8 cellular contexts compared by ENCODE assay signal in genomic region chr6:33008944-33009861, GRCh38. TPM values are rescaled to one million over a fixed set of nuclear protein-coding genes. Genes with fewer than 3 reads are reported as not detected.
DNase-seq lines count a peak whose midpoint lies in the region; ATAC-seq, FAIRE-seq and TF ChIP-seq lines count a peak whose summit lies in the region.

Gene HLA-DOA (minus strand): TSS chr6:33009591.

- peak within 1 kb of the TSS; percentile 60 to 91 (median 82) for H3K4me3 Mint-ChIP-seq in CD4-positive, CD25-positive, alpha-beta regulatory T cell
- H3K4me3 Mint-ChIP-seq in nephron progenitor cell: peak within 1 kb of the TSS; percentile 83

- no peaks in the 10 kb centered on the region for H3K9me3 ChIP-seq in CD4-positive, CD25-positive, alpha-beta regulatory T cell (ENCODE audit: control insufficient read depth in 2 of 2, low read length in 2 of 2)
- H3K9me3 ChIP-seq in H1 (ENCODE audit: insufficient read depth in 2 of 2, low read depth in 1 of 2, low read length in 1 of 2): no peaks in the 10 kb centered on the region

- H3K36me3 Mint-ChIP-seq in CD4-positive, CD25-positive, alpha-beta regulatory T cell: no peaks in the 10 kb centered on the region
- H3K36me3 Mint-ChIP-seq in nephron progenitor cell (ENCODE audit: low read depth): no peaks in the 10 kb centered on the region

- H3K56ac ChIP-seq in H1 (replicated peaks; ENCODE audit: insufficient read length, low read depth, low read length): no peak within 1 kb of the TSS

- H2BK20ac ChIP-seq in H1 (ENCODE audit: low read length): 0 out of 2 replicates have a peak within 1 kb of the TSS, but pooled peaks have one; percentile 62

- peak within 1 kb of the TSS; percentile 61; the same call in 1 of the 2 replicates for H2BK5ac ChIP-seq in H1 (ENCODE audit: low read depth, low read length)

- peaks cover 4% of the 10 kb centered on the region; the same call in 1 of the 2 replicates for H3K23me2 ChIP-seq in H1 (ENCODE audit: low read depth, low read length)

- H3K4me1 Mint-ChIP-seq in CD4-positive, CD25-positive, alpha-beta regulatory T cell: peaks cover 0 to 16% (median 10%) of the 10 kb centered on the region in 4 donors
- H3K4me1 Mint-ChIP-seq in nephron progenitor cell: peaks cover 19% of the 10 kb centered on the region

- POLR2A ChIA-PET in H1 (lab: Charles Lee; ENCODE audit: partially characterized antibody): interaction anchor here (1.2 to 4.4 kb wide), 9 partner anchors 9 to 111 kb away, joined by 4 to 26 read pairs (median 6); no protein-coding TSS in a partner anchor

- H3K79me2 ChIP-seq in H1 (ENCODE audit: control insufficient read depth in 1 of 2, insufficient read depth in 2 of 2, low read length in 2 of 2): no peaks in the 10 kb centered on the region

- no peaks in the 10 kb centered on the region for H4K20me1 ChIP-seq in H1 (replicated peaks in 1 of 2; ENCODE audit: control insufficient read depth in 1 of 2, insufficient read depth in 2 of 2, low read length in 2 of 2)

- H2BK12ac ChIP-seq in H1 (ENCODE audit: low read depth, low read length): peak within 1 kb of the TSS; percentile 89

- peak; percentile 97 for FAIRE-seq in H1 (lab: Jason Lieb, UNC)

- H2BK120ac ChIP-seq in H1 (replicated peaks; ENCODE audit: low read depth, low read length): no peak within 1 kb of the TSS

- H4K8ac ChIP-seq in H1 (ENCODE audit: extremely low read depth, insufficient read depth, low read length): peak within 1 kb of the TSS; percentile 77; the same call in 1 of the 2 replicates

- H3K9me3 Mint-ChIP-seq in CD4-positive, CD25-positive, alpha-beta regulatory T cell: no peaks in the 10 kb centered on the region
- no peaks in the 10 kb centered on the region for H3K9me3 Mint-ChIP-seq in nephron progenitor cell

- H4K91ac ChIP-seq in H1 (replicated peaks; ENCODE audit: insufficient read length, low read length): peak within 1 kb of the TSS; percentile 20

- 27% methylated on average over 22 of the region's 24 CpGs; no CpG with 5 or more reads in 1 of the 2 experiments for WGBS in H1 (ENCODE audit: extremely low coverage in 1 of 2, insufficient coverage in 1 of 2, insufficient read length in 1 of 2, insufficient replicate concordance in 2 of 2, low coverage in 1 of 2, low lambda C conversion rate in 2 of 2, missing lambda C conversion rate in 1 of 2), 2 experiments

- no peak for TF ChIP-seq RAD21 in H1 (IDR thresholded peaks at IDR 0.05 in 1 of 2, conservative IDR thresholded peaks at IDR 0.05 in 1 of 2; ENCODE audit: low read depth in 2 of 2, low read length in 2 of 2)

- peak within 1 kb of the TSS; percentile 62 to 92 (median 77) for H3K27ac Mint-ChIP-seq in CD4-positive, CD25-positive, alpha-beta regulatory T cell
- peak within 1 kb of the TSS; percentile 12 for H3K27ac Mint-ChIP-seq in nephron progenitor cell

- TF ChIP-seq POLR2A in H1 (IDR thresholded peaks at IDR 0.05; ENCODE audit: control extremely low read depth in 1 of 2, low read depth in 2 of 2, low read length in 2 of 2): peak in 1 of 2 experiments; percentile 71; a peak in 2 of 3 replicates

- peaks cover 14% of the 10 kb centered on the region for H3K27me3 Mint-ChIP-seq in CD4-positive, CD25-positive, alpha-beta regulatory T cell
- H3K27me3 Mint-ChIP-seq in nephron progenitor cell (ENCODE audit: low read depth, poor library complexity): peaks cover 40% of the 10 kb centered on the region

- H3K79me1 ChIP-seq in H1 (ENCODE audit: low read depth, low read length): peaks cover 2% of the 10 kb centered on the region

- peak; percentile 41 to 82 (median 65) for DNase-seq in CD4-positive, CD25-positive, alpha-beta regulatory T cell
- peak; percentile 51 for DNase-seq in activated CD4-positive, alpha-beta T cell treated with anti-CD3 and anti-CD28 coated beads for 48 hours
- peak; percentile 69 to 77 for DNase-seq in H1 (ENCODE audit: low read depth in 1 of 2, low spot score in 2 of 2)
- DNase-seq in nephron progenitor cell: peak; percentile 56
- no peak for DNase-seq in NCI-H226
- no peak for DNase-seq in NCI-H1436 (lab: John Stamatoyannopoulos, UW)

- no peak for TF ChIP-seq CTCF in H1 (IDR thresholded peaks at IDR 0.05; ENCODE audit: control extremely low read depth in 1 of 3, insufficient read depth in 1 of 3, low read depth in 1 of 3, low read length in 3 of 3)
- TF ChIP-seq CTCF in nephron progenitor cell (IDR thresholded peaks at IDR 0.05): no peak

- peak within 1 kb of the TSS; percentile 82 to 92 for H3K4me2 ChIP-seq in H1 (ENCODE audit: insufficient read depth in 1 of 2, low read depth in 2 of 2, low read length in 2 of 2)

- H3K23ac ChIP-seq in H1 (ENCODE audit: insufficient read length): no peak within 1 kb of the TSS

- H3K27ac ChIP-seq in CD4-positive, CD25-positive, alpha-beta regulatory T cell (ENCODE audit: insufficient read depth, low read length, poor library complexity, severe bottlenecking): peak within 1 kb of the TSS; percentile 43
- H3K27ac ChIP-seq in H1 (ENCODE audit: low read depth, low read length): peak within 1 kb of the TSS; percentile 22; the same call in 1 of the 2 replicates

- CTCF ChIA-PET in H1 (lab: Charles Lee; ENCODE audit: partially characterized antibody): interaction anchor here (0.9 to 8.2 kb wide), 11 partner anchors 9 to 163 kb away, joined by 3 to 118 read pairs (median 5); no protein-coding TSS in a partner anchor

- peaks cover 5% of the 10 kb centered on the region for H3K27me3 ChIP-seq in CD4-positive, CD25-positive, alpha-beta regulatory T cell (ENCODE audit: control insufficient read depth, insufficient read depth, low read length)
- no peaks in the 10 kb centered on the region for H3K27me3 ChIP-seq in H1 (replicated peaks in 1 of 4; ENCODE audit: control insufficient read depth in 3 of 4, extremely low read depth in 1 of 4, insufficient read depth in 3 of 4, low read length in 3 of 4)

- peak within 1 kb of the TSS; percentile 70 for H3K4me3 ChIP-seq in CD4-positive, CD25-positive, alpha-beta regulatory T cell (ENCODE audit: low read depth, low read length)
- H3K4me3 ChIP-seq in H1 (ENCODE audit: extremely low read depth in 1 of 4, insufficient read depth in 2 of 4, low read depth in 3 of 4, low read length in 4 of 4): peak within 1 kb of the TSS; percentile 68 to 86 (median 74)

- no peaks in the 10 kb centered on the region for H3K36me3 ChIP-seq in CD4-positive, CD25-positive, alpha-beta regulatory T cell (ENCODE audit: control insufficient read depth, insufficient read depth, low read length)
- peaks cover 0 to 4% (median 2%) of the 10 kb centered on the region in 4 experiments; a peak in 2 of 8 replicates for H3K36me3 ChIP-seq in H1 (ENCODE audit: control insufficient read depth in 2 of 4, insufficient read depth in 4 of 4, low read length in 3 of 4)

- peak within 1 kb of the TSS; percentile 50 to 74 (median 62) for H3K9ac ChIP-seq in H1 (replicated peaks in 1 of 4; ENCODE audit: extremely low read depth in 1 of 4, low read depth in 3 of 4, low read length in 3 of 4)

- H2AK5ac ChIP-seq in H1 (ENCODE audit: low read depth, low read length): no peak within 1 kb of the TSS

- no peak for TF ChIP-seq EP300 in H1 (IDR thresholded peaks at IDR 0.05; ENCODE audit: borderline replicate concordance in 1 of 2, low read depth in 2 of 2, low read length in 2 of 2)

- H2BK15ac ChIP-seq in H1 (ENCODE audit: low read length): 0 out of 2 replicates have a peak within 1 kb of the TSS, but pooled peaks have one; percentile 12

- H3K14ac ChIP-seq in H1 (ENCODE audit: insufficient read length): peak within 1 kb of the TSS; percentile 91

- H2AFZ ChIP-seq in H1 (ENCODE audit: low read length): peak within 1 kb of the TSS; percentile 89

- peak within 1 kb of the TSS; percentile 63 for H3K4ac ChIP-seq in H1 (replicated peaks; ENCODE audit: insufficient read length, low read depth, low read length)

- H4K5ac ChIP-seq in H1 (ENCODE audit: insufficient read length, low read depth, low read length): peak within 1 kb of the TSS; percentile 70

- ATAC-seq in CD4-positive, CD25-positive, alpha-beta regulatory T cell (ENCODE audit: low read depth in 2 of 2): peak; percentile 90
- ATAC-seq in GM18907 (IDR thresholded peaks at IDR 0.05; ENCODE audit: unreplicated experiment): peak; percentile 80
- peak; percentile 86 for ATAC-seq in HG03135 (IDR thresholded peaks at IDR 0.05; ENCODE audit: unreplicated experiment)

- peak within 1 kb of the TSS; percentile 90 for H3K18ac ChIP-seq in H1 (ENCODE audit: extremely low read depth, low read length)

- H3K4me1 ChIP-seq in CD4-positive, CD25-positive, alpha-beta regulatory T cell (ENCODE audit: control insufficient read depth, insufficient read depth, low read length, poor library complexity, severe bottlenecking): peaks cover 16% of the 10 kb centered on the region
- H3K4me1 ChIP-seq in H1 (replicated peaks in 1 of 4; ENCODE audit: control insufficient read depth in 3 of 4, insufficient read depth in 4 of 4, low read length in 3 of 4): peaks cover 5 to 10% (median 6%) of the 10 kb centered on the region in 4 experiments

TF ChIP-seq in H1, 55 proteins besides CTCF, POLR2A, EP300 and RAD21 (continues in another document):
- TF ChIP-seq HDAC2 (IDR thresholded peaks at IDR 0.05; ENCODE audit: borderline replicate concordance in 1 of 2, low read depth in 2 of 2, low read length in 2 of 2) (no peak), SIN3A (conservative IDR thresholded peaks at IDR 0.05 in 1 of 2, IDR thresholded peaks at IDR 0.05 in 1 of 2; ENCODE audit: low read depth in 1 of 2, low read length in 2 of 2) (peak in 1 of 2 experiments; percentile 45; a peak in 1 of 4 replicates), ATF2 (IDR thresholded peaks at IDR 0.05; ENCODE audit: low read length) (no peak)

RNA-seq across cellular contexts. Expression of gene HLA-DOA, which starts in this region (rescaled TPM):
- total RNA-seq in CD4-positive, CD25-positive, alpha-beta regulatory T cell: 14.0 TPM
- 10 to 100 TPM in 1 of 4 donors, 1 to 10 TPM in 3; 7.0 to 14.9 (median 8.9) TPM for polyA plus RNA-seq in CD4-positive, CD25-positive, alpha-beta regulatory T cell
- 23.7 TPM in 2 replicates for total RNA-seq in H1 (2021; fragmentation: NEBNext Ultra II Directional; extraction: Animal tissue kit (Norgen Biotek cat#: 25700))
- 89.0 and 120 TPM in 2 replicates for polyA plus RNA-seq in H1 (2011; rRNA removed)
- polyA plus RNA-seq in H1 (2011; cell fraction: cytosol; rRNA removed): 55.7 TPM
- 127 TPM for polyA plus RNA-seq in H1 (2011; cell fraction: nucleus; rRNA removed)
- polyA plus RNA-seq in H1 (2012, experiment 1 of 2): 30.8 to 37.5 TPM (median 34.1 TPM) in 4 replicates
- polyA plus RNA-seq in H1 (2012, experiment 2 of 2): 56.4 TPM
- 32.5 TPM for polyA plus RNA-seq in H1 (2013, experiment 1 of 2)
- polyA plus RNA-seq in H1 (2013, experiment 2 of 2): 36.8 TPM
- polyA minus RNA-seq in H1 (2011; rRNA and poly(A)+ RNA removed): 73.5 and 94.6 TPM in 2 replicates
- polyA minus RNA-seq in H1 (2011; cell fraction: cytosol; rRNA and poly(A)+ RNA removed): 28.8 TPM
- 40.2 TPM for polyA minus RNA-seq in H1 (2011; cell fraction: nucleus; rRNA and poly(A)+ RNA removed)

Comparison
In these comparisons a context has a peak if more than half of its experiments do, and no peak if none do; other contexts are left out.
1. DNase-seq: peak in CD4-positive, CD25-positive, alpha-beta regulatory T cell (3 of 3), activated CD4-positive, alpha-beta T cell treated with anti-CD3 and anti-CD28 coated beads for 48 hours (single experiment), H1 (2 of 2) and nephron progenitor cell (single experiment); none in NCI-H226 (single experiment) and NCI-H1436 (single experiment).
2. Peak in every context shown above with its lines, with median percentiles within 50 percentile points of each other: ATAC-seq.